Comparison of ENCODE assay signal across 1 cellular context in genomic region chr17:81821603-81822311, GRCh38.
TF ChIP-seq lines count a peak whose summit lies in the region.

No MANE protein-coding gene starts in this region.

TF ChIP-seq in HepG2, 621 proteins besides CTCF, POLR2A, EP300 and RAD21 (continues in another document):
- TF ChIP-seq ATF1 (CRISPR knock-in tag; IDR thresholded peaks at IDR 0.05) (no peak), ZNF256 (CRISPR knock-in tag; conservative IDR thresholded peaks at IDR 0.05) (no peak), BCL6 (CRISPR knock-in tag; IDR thresholded peaks at IDR 0.05) (peak; percentile 91), MLLT10 (CRISPR knock-in tag; IDR thresholded peaks at IDR 0.05) (no peak), PHF8 (CRISPR knock-in tag; IDR thresholded peaks at IDR 0.05) (peak; percentile 33; the same call in 1 of the 2 replicates), ARID2 (CRISPR knock-in tag; IDR thresholded peaks at IDR 0.05; ENCODE audit: borderline replicate concordance) (no peak), ZFX (CRISPR knock-in tag; IDR thresholded peaks at IDR 0.05; ENCODE audit: low read depth) (peak; percentile 50; the same call in 1 of the 2 replicates), SCMH1 (CRISPR knock-in tag; IDR thresholded peaks at IDR 0.05; ENCODE audit: borderline replicate concordance) (no peak), NFKBIZ (CRISPR knock-in tag; IDR thresholded peaks at IDR 0.05) (0 out of 2 replicates have a peak, but pooled peaks have one; percentile 73), SAP130 (CRISPR knock-in tag; IDR thresholded peaks at IDR 0.05; ENCODE audit: low read depth) (peak; percentile 78), ZNF574 (CRISPR knock-in tag; IDR thresholded peaks at IDR 0.05) (peak; percentile 62), HIVEP1 (CRISPR knock-in tag; IDR thresholded peaks at IDR 0.05) (peak; percentile 44; the same call in 1 of the 2 replicates), CENPX (CRISPR knock-in tag; IDR thresholded peaks at IDR 0.05) (no peak), FOXA1 (IDR thresholded peaks at IDR 0.05) (no peak), FOXA1 (CRISPR knock-in tag; IDR thresholded peaks at IDR 0.05) (no peak), ZNF564 (CRISPR knock-in tag; IDR thresholded peaks at IDR 0.05) (peak; percentile 51; the same call in 1 of the 2 replicates), HNRNPUL1 (IDR thresholded peaks at IDR 0.05; ENCODE audit: low read depth, low read length) (no peak), MYPOP (CRISPR knock-in tag; IDR thresholded peaks at IDR 0.05) (no peak), ZFP36 (IDR thresholded peaks at IDR 0.05; ENCODE audit: borderline replicate concordance, low read depth, low read length, partially characterized antibody) (no peak), HES4 (CRISPR knock-in tag; IDR thresholded peaks at IDR 0.05; ENCODE audit: borderline replicate concordance) (no peak), ZNF503 (CRISPR knock-in tag; IDR thresholded peaks at IDR 0.05) (peak; percentile 46; the same call in 1 of the 2 replicates), MAFF (IDR thresholded peaks at IDR 0.05; ENCODE audit: low read depth, low read length) (no peak), ELF3 (CRISPR knock-in tag; IDR thresholded peaks at IDR 0.05) (peak; percentile 81), HNRNPK (IDR thresholded peaks at IDR 0.05; ENCODE audit: low read depth, low read length, poor library complexity, severe bottlenecking) (no peak), KMT2A (CRISPR knock-in tag; IDR thresholded peaks at IDR 0.05) (peak; percentile 42; the same call in 1 of the 2 replicates), ZNF30 (CRISPR knock-in tag; IDR thresholded peaks at IDR 0.05) (no peak), ZNF547 (CRISPR knock-in tag; IDR thresholded peaks at IDR 0.05) (no peak), ZBTB7A (CRISPR knock-in tag; IDR thresholded peaks at IDR 0.05) (0 out of 2 replicates have a peak, but pooled peaks have one; percentile 8), ZNF205 (CRISPR knock-in tag; IDR thresholded peaks at IDR 0.05) (peak; percentile 49; the same call in 1 of the 2 replicates), SNAPC2 (CRISPR knock-in tag; IDR thresholded peaks at IDR 0.05) (no peak), GATA4 (IDR thresholded peaks at IDR 0.05; ENCODE audit: borderline replicate concordance, low read depth) (no peak), ZBTB20 (CRISPR knock-in tag; IDR thresholded peaks at IDR 0.05; ENCODE audit: borderline replicate concordance, low read depth) (no peak), ZNF780A (CRISPR knock-in tag; IDR thresholded peaks at IDR 0.05) (no peak), ZKSCAN8 (CRISPR knock-in tag; IDR thresholded peaks at IDR 0.05; ENCODE audit: borderline replicate concordance) (no peak), ZNF713 (CRISPR knock-in tag; IDR thresholded peaks at IDR 0.05) (no peak), SP5 (CRISPR knock-in tag; IDR thresholded peaks at IDR 0.05; ENCODE audit: borderline replicate concordance, low read depth) (0 out of 2 replicates have a peak, but pooled peaks have one; percentile 27), ZFYVE20 (CRISPR knock-in tag; IDR thresholded peaks at IDR 0.05; ENCODE audit: borderline replicate concordance, low read depth) (no peak), MZF1 (CRISPR knock-in tag; IDR thresholded peaks at IDR 0.05; ENCODE audit: borderline replicate concordance) (no peak), ZNF572 (CRISPR knock-in tag; IDR thresholded peaks at IDR 0.05) (peak; percentile 49; the same call in 1 of the 2 replicates), HOXA9 (CRISPR knock-in tag; IDR thresholded peaks at IDR 0.05; ENCODE audit: borderline replicate concordance) (no peak), SETDB1 (CRISPR knock-in tag; IDR thresholded peaks at IDR 0.05; ENCODE audit: borderline replicate concordance) (no peak), DMAP1 (CRISPR knock-in tag; IDR thresholded peaks at IDR 0.05) (peak; percentile 72; the same call in 1 of the 2 replicates), ZNF556 (CRISPR knock-in tag; IDR thresholded peaks at IDR 0.05; ENCODE audit: borderline replicate concordance) (peak; percentile 20; the same call in 1 of the 2 replicates), ZNF589 (CRISPR knock-in tag; conservative IDR thresholded peaks at IDR 0.05) (no peak), ZBTB33 (CRISPR knock-in tag; IDR thresholded peaks at IDR 0.05) (peak; percentile 94), IKZF1 (IDR thresholded peaks at IDR 0.05) (no peak)
- TF ChIP-seq, protein P1, sequence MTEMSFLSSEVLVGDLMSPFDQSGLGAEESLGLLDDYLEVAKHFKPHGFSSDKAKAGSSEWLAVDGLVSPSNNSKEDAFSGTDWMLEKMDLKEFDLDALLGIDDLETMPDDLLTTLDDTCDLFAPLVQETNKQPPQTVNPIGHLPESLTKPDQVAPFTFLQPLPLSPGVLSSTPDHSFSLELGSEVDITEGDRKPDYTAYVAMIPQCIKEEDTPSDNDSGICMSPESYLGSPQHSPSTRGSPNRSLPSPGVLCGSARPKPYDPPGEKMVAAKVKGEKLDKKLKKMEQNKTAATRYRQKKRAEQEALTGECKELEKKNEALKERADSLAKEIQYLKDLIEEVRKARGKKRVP (CRISPR knock-in tag; IDR thresholded peaks at IDR 0.05) = no peak
- TF ChIP-seq, protein P2, sequence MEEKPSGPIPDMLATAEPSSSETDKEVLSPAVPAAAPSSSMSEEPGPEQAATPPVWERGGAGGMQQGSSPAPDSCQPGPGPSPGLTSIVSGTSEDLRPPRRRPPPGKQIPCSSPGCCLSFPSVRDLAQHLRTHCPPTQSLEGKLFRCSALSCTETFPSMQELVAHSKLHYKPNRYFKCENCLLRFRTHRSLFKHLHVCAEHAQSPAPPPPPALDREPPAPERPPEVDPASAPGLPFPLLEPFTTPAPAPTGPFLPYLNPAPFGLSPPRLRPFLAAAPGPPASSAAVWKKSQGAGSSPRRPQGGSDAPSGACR (CRISPR knock-in tag; IDR thresholded peaks at IDR 0.05) = no peak
- TF ChIP-seq, protein P3, sequence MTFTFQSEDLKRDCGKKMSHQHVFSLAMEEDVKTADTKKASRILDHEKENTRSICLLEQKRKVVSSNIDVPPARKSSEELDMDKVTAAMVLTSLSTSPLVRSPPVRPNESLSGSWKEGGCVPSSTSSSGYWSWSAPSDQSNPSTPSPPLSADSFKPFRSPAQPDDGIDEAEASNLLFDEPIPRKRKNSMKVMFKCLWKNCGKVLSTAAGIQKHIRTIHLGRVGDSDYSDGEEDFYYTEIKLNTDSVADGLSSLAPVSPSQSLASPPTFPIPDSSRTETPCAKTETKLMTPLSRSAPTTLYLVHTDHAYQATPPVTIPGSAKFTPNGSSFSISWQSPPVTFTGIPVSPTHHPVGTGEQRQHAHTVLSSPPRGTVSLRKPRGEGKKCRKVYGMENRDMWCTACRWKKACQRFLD (CRISPR knock-in tag; IDR thresholded peaks at IDR 0.05; ENCODE audit: borderline replicate concordance) = no peak
- TF ChIP-seq, protein P4, sequence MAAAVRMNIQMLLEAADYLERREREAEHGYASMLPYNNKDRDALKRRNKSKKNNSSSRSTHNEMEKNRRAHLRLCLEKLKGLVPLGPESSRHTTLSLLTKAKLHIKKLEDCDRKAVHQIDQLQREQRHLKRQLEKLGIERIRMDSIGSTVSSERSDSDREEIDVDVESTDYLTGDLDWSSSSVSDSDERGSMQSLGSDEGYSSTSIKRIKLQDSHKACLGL (CRISPR knock-in tag; IDR thresholded peaks at IDR 0.05) = peak; percentile 71
- TF ChIP-seq, protein P5, sequence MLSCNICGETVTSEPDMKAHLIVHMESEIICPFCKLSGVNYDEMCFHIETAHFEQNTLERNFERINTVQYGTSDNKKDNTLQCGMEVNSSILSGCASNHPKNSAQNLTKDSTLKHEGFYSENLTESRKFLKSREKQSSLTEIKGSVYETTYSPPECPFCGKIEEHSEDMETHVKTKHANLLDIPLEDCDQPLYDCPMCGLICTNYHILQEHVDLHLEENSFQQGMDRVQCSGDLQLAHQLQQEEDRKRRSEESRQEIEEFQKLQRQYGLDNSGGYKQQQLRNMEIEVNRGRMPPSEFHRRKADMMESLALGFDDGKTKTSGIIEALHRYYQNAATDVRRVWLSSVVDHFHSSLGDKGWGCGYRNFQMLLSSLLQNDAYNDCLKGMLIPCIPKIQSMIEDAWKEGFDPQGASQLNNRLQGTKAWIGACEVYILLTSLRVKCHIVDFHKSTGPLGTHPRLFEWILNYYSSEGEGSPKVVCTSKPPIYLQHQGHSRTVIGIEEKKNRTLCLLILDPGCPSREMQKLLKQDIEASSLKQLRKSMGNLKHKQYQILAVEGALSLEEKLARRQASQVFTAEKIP (CRISPR knock-in tag; IDR thresholded peaks at IDR 0.05; ENCODE audit: borderline replicate concordance) = no peak
- TF ChIP-seq, protein P6, sequence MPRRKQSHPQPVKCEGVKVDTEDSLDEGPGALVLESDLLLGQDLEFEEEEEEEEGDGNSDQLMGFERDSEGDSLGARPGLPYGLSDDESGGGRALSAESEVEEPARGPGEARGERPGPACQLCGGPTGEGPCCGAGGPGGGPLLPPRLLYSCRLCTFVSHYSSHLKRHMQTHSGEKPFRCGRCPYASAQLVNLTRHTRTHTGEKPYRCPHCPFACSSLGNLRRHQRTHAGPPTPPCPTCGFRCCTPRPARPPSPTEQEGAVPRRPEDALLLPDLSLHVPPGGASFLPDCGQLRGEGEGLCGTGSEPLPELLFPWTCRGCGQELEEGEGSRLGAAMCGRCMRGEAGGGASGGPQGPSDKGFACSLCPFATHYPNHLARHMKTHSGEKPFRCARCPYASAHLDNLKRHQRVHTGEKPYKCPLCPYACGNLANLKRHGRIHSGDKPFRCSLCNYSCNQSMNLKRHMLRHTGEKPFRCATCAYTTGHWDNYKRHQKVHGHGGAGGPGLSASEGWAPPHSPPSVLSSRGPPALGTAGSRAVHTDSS (CRISPR knock-in tag; conservative IDR thresholded peaks at IDR 0.05) = no peak
- TF ChIP-seq, protein P7, sequence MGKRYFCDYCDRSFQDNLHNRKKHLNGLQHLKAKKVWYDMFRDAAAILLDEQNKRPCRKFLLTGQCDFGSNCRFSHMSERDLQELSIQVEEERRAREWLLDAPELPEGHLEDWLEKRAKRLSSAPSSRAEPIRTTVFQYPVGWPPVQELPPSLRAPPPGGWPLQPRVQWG (CRISPR knock-in tag; IDR thresholded peaks at IDR 0.05; ENCODE audit: borderline replicate concordance, low read depth) = no peak
- TF ChIP-seq, protein P8, sequence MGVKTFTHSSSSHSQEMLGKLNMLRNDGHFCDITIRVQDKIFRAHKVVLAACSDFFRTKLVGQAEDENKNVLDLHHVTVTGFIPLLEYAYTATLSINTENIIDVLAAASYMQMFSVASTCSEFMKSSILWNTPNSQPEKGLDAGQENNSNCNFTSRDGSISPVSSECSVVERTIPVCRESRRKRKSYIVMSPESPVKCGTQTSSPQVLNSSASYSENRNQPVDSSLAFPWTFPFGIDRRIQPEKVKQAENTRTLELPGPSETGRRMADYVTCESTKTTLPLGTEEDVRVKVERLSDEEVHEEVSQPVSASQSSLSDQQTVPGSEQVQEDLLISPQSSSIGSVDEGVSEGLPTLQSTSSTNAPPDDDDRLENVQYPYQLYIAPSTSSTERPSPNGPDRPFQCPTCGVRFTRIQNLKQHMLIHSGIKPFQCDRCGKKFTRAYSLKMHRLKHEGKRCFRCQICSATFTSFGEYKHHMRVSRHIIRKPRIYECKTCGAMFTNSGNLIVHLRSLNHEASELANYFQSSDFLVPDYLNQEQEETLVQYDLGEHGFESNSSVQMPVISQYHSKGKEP (CRISPR knock-in tag; IDR thresholded peaks at IDR 0.05) = no peak
